In the genomic region with DNA sequence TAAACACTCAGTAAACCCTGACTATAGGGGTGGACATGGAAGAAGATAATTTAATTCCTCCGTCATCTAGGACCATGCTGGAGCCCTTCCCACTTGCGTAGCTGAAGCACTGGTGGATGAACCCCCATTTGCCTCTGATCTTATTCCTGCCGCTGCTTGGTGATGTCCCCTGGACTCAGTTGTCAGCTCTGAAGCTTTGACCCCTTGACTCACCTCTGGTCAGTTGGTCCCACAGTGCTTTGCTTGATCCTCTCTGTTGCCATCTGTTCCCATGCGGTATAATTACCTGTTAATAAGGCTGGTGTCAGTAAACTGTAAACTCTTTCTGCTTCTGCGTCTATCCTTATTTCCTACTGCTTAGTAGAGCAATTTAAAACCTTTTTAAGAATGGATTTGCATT, we compare ENCODE assay signal across 20 cellular contexts.
DNase-seq lines count a peak whose midpoint lies in the region; ATAC-seq, FAIRE-seq and TF ChIP-seq lines count a peak whose summit lies in the region.
"Had no signal": no experiment of that assay in that cellular context is flagged by ENCODE, and none has a peak within 500 bp of the region (broad histone marks: within the 10 kb centered on the region; RNA-seq: fewer than 3 reads in every experiment).

No MANE protein-coding gene starts in this region.

- intact Hi-C loops in left ventricle myocardium inferior (cut with micrococcal nuclease), result no loop called here
- intact Hi-C loops in cardiac septum (cut with DNase I), result no loop called here
- intact Hi-C loops in GM12878 (cut with micrococcal nuclease; ENCODE audit: unreplicated experiment), result no loop called here

- no peak for FAIRE-seq in GM12878 (lab: Jason Lieb, UNC)
- FAIRE-seq: bronchial epithelial cell had no signal

- peak overlapping the region; percentile 76 to 86 for H3K4me3 Mint-ChIP-seq in stimulated activated naive CD8-positive, alpha-beta T cell treated with anti-CD3 and anti-CD28 coated beads, Interleukin-15, amount 100 ng/mL, for 72 hours
- H3K4me3 Mint-ChIP-seq: activated CD4-positive, alpha-beta memory T cell treated with anti-CD3 and anti-CD28 coated beads for 36 hours had no signal

- peaks cover 96% of the 10 kb centered on the region for H3K4me1 Mint-ChIP-seq in stimulated activated naive CD8-positive, alpha-beta T cell treated with anti-CD3 and anti-CD28 coated beads, Interleukin-15, amount 100 ng/mL, for 72 hours

- CTCF ChIA-PET in GM12878 (lab: Yijun Ruan, JAX), result interaction anchor here (4.3 kb wide), 1 partner anchor 13 kb away, joined by 31 read pairs; no protein-coding TSS in a partner anchor

- RAD21 ChIA-PET in GM12878 (lab: Charles Lee; ENCODE audit: unreplicated experiment), result interaction anchor here (2.9 to 5.9 kb wide), 4 partner anchors 13 to 90 kb away, joined by 11 to 178 read pairs (median 80); no protein-coding TSS in a partner anchor

- TF ChIP-seq RAD21 in GM12878 (IDR thresholded peaks at IDR 0.05; ENCODE audit: insufficient read depth, low read depth, low read length), result no peak

- SMC1A ChIA-PET in GM12878 (lab: Charles Lee; ENCODE audit: uncharacterized antibody, unreplicated experiment), result interaction anchor here (2.0 to 15.8 kb wide), 6 partner anchors 9 to 49 kb away, joined by 7 to 569 read pairs (median 36); no protein-coding TSS in a partner anchor

- H4K20me1 ChIP-seq in Loucy (ENCODE audit: insufficient read depth, low read length, poor library complexity, severe bottlenecking), result peaks cover 72% of the 10 kb centered on the region
- no peaks in the 10 kb centered on the region for H4K20me1 ChIP-seq in GM12878 (ENCODE audit: control insufficient read depth, insufficient read depth)

- no peak for TF ChIP-seq CTCF in left ventricle myocardium inferior (IDR thresholded peaks at IDR 0.05; ENCODE audit: borderline replicate concordance)
- TF ChIP-seq CTCF in Loucy (conservative IDR thresholded peaks at IDR 0.05; ENCODE audit: low read length), result no peak
- no peak for TF ChIP-seq CTCF in GM12878 (IDR thresholded peaks at IDR 0.05 in 2 of 3, conservative IDR thresholded peaks at IDR 0.05 in 1 of 3; ENCODE audit: control insufficient read depth in 2 of 3, extremely low read depth in 1 of 3, insufficient read depth in 1 of 3, low read depth in 3 of 3, low read length in 3 of 3)
- TF ChIP-seq CTCF in brain microvascular endothelial cell (IDR thresholded peaks at IDR 0.05; ENCODE audit: low read depth, low read length, missing control alignments), result no peak
- no peak for TF ChIP-seq CTCF in suprapubic skin (IDR thresholded peaks at IDR 0.05)

- H3F3A ChIP-seq in Loucy (ENCODE audit: low read depth), result peaks cover 21% of the 10 kb centered on the region

- H3K9ac ChIP-seq in Loucy (ENCODE audit: low read depth, low read length, poor library complexity, severe bottlenecking), result no peak overlapping the region
- H3K9ac ChIP-seq in GM12878 (ENCODE audit: control insufficient read depth, insufficient read depth, low read length), result 0 out of 2 replicates have a peak overlapping the region, but pooled peaks have one; percentile 21
- H3K9ac ChIP-seq: GM23248, KMS-11 had no signal

- in situ Hi-C loops in GM12878 (cut with MboI) (no loop called here), brain microvascular endothelial cell (cut with HindIII; ENCODE audit: low pct_ligation_motif_present, low sequenced_read_pairs) (no loop called here)

- DNase-seq in left ventricle myocardium inferior, result no peak
- DNase-seq in cardiac septum (ENCODE audit: low spot score), result no peak
- DNase-seq in GM12878 (ENCODE audit: low read depth, low spot score), result no peak
- DNase-seq in stimulated activated naive CD8-positive, alpha-beta T cell treated with anti-CD3 and anti-CD28 coated beads, Interleukin-15, amount 100 ng/mL, for 72 hours, result no peak
- DNase-seq in brain microvascular endothelial cell, result no peak
- DNase-seq in retina, result no peak
- DNase-seq in suprapubic skin (ENCODE audit: low spot score in 2 of 2), result no peak
- DNase-seq: activated CD4-positive, alpha-beta memory T cell treated with anti-CD3 and anti-CD28 coated beads for 36 hours; activated gamma-delta T cell treated with Interleukin-2 at 50 U/mL for 16 hours; effector CD4-positive, alpha-beta T cell; GM23248; hippocampal formation; NCI-H1105 treated with DMSO at 0.1 percent for 48 hours; NCI-H2171 treated with DMSO at 0.1 percent for 48 hours; SHP77 had no signal

- no peak for TF ChIP-seq EP300 in GM12878 (IDR thresholded peaks at IDR 0.05; ENCODE audit: borderline replicate concordance in 1 of 2, control insufficient read depth in 1 of 2, low read depth in 2 of 2, low read length in 2 of 2)
- TF ChIP-seq EP300 in suprapubic skin (IDR thresholded peaks at IDR 0.05), result no peak

- H3K9me3 ChIP-seq in left ventricle myocardium inferior (replicated peaks) (no peaks in the 10 kb centered on the region), Loucy (ENCODE audit: insufficient read depth, low read depth, low read length) (no peaks in the 10 kb centered on the region), GM12878 (replicated peaks; ENCODE audit: control insufficient read depth, insufficient read depth, low read length) (no peaks in the 10 kb centered on the region), suprapubic skin (no peaks in the 10 kb centered on the region)
- H3K9me3 ChIP-seq: prostate gland had no signal

- H2AFZ ChIP-seq in Loucy (ENCODE audit: low read length) (no peak overlapping the region), GM12878 (ENCODE audit: control insufficient read depth, low read depth, low read length) (no peak overlapping the region)
- H2AFZ ChIP-seq: GM23248 had no signal

- H3K79me2 ChIP-seq in Loucy (ENCODE audit: insufficient read depth, low read length) (peaks cover 100% of the 10 kb centered on the region), GM12878 (ENCODE audit: control insufficient read depth, insufficient read depth, low read length) (peaks cover 99% of the 10 kb centered on the region)

- H3K4me3 ChIP-seq in left ventricle myocardium inferior (no peak overlapping the region), Loucy (ENCODE audit: low read length, poor library complexity, severe bottlenecking) (no peak overlapping the region), GM12878 (no peak overlapping the region), brain microvascular endothelial cell (ENCODE audit: low read depth, low read length) (no peak overlapping the region), suprapubic skin (no peak overlapping the region)
- H3K4me3 ChIP-seq: GM23248, prostate gland had no signal

- H3K27me3 ChIP-seq in left ventricle myocardium inferior (ENCODE audit: low read depth), result no peaks in the 10 kb centered on the region
- H3K27me3 ChIP-seq in Loucy (ENCODE audit: insufficient read depth, low read length, poor library complexity, severe bottlenecking), result no peaks in the 10 kb centered on the region
- H3K27me3 ChIP-seq in GM12878 (replicated peaks in 1 of 2; ENCODE audit: control insufficient read depth in 2 of 2, insufficient read depth in 2 of 2, low read length in 1 of 2), result no peaks in the 10 kb centered on the region
- H3K27me3 ChIP-seq in brain microvascular endothelial cell (replicated peaks), result no peaks in the 10 kb centered on the region
- no peaks in the 10 kb centered on the region for H3K27me3 ChIP-seq in suprapubic skin

- H3K27ac Mint-ChIP-seq in stimulated activated naive CD8-positive, alpha-beta T cell treated with anti-CD3 and anti-CD28 coated beads, Interleukin-15, amount 100 ng/mL, for 72 hours, result peak overlapping the region; percentile 27 to 95
- H3K27ac Mint-ChIP-seq: activated CD4-positive, alpha-beta memory T cell treated with anti-CD3 and anti-CD28 coated beads for 36 hours had no signal

- H3K27me3 Mint-ChIP-seq in stimulated activated naive CD8-positive, alpha-beta T cell treated with anti-CD3 and anti-CD28 coated beads, Interleukin-15, amount 100 ng/mL, for 72 hours, result no peaks in the 10 kb centered on the region
- H3K27me3 Mint-ChIP-seq: activated CD4-positive, alpha-beta memory T cell treated with anti-CD3 and anti-CD28 coated beads for 36 hours had no signal

- no peak for ATAC-seq in GM12878
- ATAC-seq in stimulated activated naive CD8-positive, alpha-beta T cell treated with anti-CD3 and anti-CD28 coated beads, Interleukin-15, amount 100 ng/mL, for 72 hours, result no peak

- no peaks in the 10 kb centered on the region for H3K9me3 Mint-ChIP-seq in stimulated activated naive CD8-positive, alpha-beta T cell treated with anti-CD3 and anti-CD28 coated beads, Interleukin-15, amount 100 ng/mL, for 72 hours
- H3K9me3 Mint-ChIP-seq: activated CD4-positive, alpha-beta memory T cell treated with anti-CD3 and anti-CD28 coated beads for 36 hours had no signal

- BruUV-seq in GM12878 (replicated peaks; lab: Mats Ljungman, UMichigan), result no TSS peak

- H3K4me2 ChIP-seq in Loucy (ENCODE audit: low read depth, low read length, poor library complexity, severe bottlenecking), result peak overlapping the region; percentile 80
- peak overlapping the region; percentile 64 for H3K4me2 ChIP-seq in GM12878 (ENCODE audit: control insufficient read depth, insufficient read depth)
- H3K4me2 ChIP-seq: KMS-11 had no signal

- peaks cover 100% of the 10 kb centered on the region for H3K4me1 ChIP-seq in left ventricle myocardium inferior
- H3K4me1 ChIP-seq in Loucy (ENCODE audit: insufficient read depth, low read length, poor library complexity, severe bottlenecking), result peaks cover 96% of the 10 kb centered on the region
- H3K4me1 ChIP-seq in GM12878 (ENCODE audit: control insufficient read depth, insufficient read depth, low read length), result peaks cover 60% of the 10 kb centered on the region
- H3K4me1 ChIP-seq in suprapubic skin, result peaks cover 72% of the 10 kb centered on the region

- TF ChIP-seq POLR2A in GM12878 (IDR thresholded peaks at IDR 0.05; ENCODE audit: low read depth, low read length) (no peak), suprapubic skin (IDR thresholded peaks at IDR 0.05) (no peak)

- H3K36me3 ChIP-seq in left ventricle myocardium inferior (no peaks in the 10 kb centered on the region), Loucy (ENCODE audit: insufficient read depth, low read length) (no peaks in the 10 kb centered on the region), GM12878 (ENCODE audit: control insufficient read depth in 2 of 2, insufficient read depth in 2 of 2, low read length in 1 of 2) (peaks cover 3 to 5% of the 10 kb centered on the region in 2 experiments; a peak in 3 of 4 replicates), brain microvascular endothelial cell (replicated peaks) (peaks cover 2% of the 10 kb centered on the region), suprapubic skin (no peaks in the 10 kb centered on the region)
- H3K36me3 ChIP-seq: prostate gland had no signal

- H3K27ac ChIP-seq in left ventricle myocardium inferior (replicated peaks) (peak overlapping the region; percentile 10), GM12878 (ENCODE audit: control insufficient read depth, insufficient read depth) (peak overlapping the region; percentile 28), brain microvascular endothelial cell (no peak overlapping the region), suprapubic skin (no peak overlapping the region)
- H3K27ac ChIP-seq: GM23248, HL-60, KMS-11, prostate gland had no signal

- POLR2A ChIA-PET in GM12878 (lab: Charles Lee), result interaction anchor here (0.6 to 18.4 kb wide), 3 partner anchors 12 to 37 kb away, joined by 5 to 504 read pairs (median 136); no protein-coding TSS in a partner anchor

- WGBS in GM12878 (ENCODE audit: insufficient coverage, insufficient replicate concordance, low lambda C conversion rate, missing lambda C conversion rate), result 86% methylated on average over 5 of the region's 5 CpGs
- 93% methylated on average over 5 of the region's 5 CpGs for WGBS in suprapubic skin

- H3K9me2 ChIP-seq in Loucy (replicated peaks; ENCODE audit: low read depth, low read length), result no peaks in the 10 kb centered on the region

Comparison
In these comparisons a context has a peak if more than half of its experiments do, and no peak if none do; other contexts are left out.
1. H3K27ac ChIP-seq: peak in left ventricle myocardium inferior (single experiment) and GM12878 (single experiment); none in brain microvascular endothelial cell (single experiment) and suprapubic skin (single experiment).